In the genomic region with DNA sequence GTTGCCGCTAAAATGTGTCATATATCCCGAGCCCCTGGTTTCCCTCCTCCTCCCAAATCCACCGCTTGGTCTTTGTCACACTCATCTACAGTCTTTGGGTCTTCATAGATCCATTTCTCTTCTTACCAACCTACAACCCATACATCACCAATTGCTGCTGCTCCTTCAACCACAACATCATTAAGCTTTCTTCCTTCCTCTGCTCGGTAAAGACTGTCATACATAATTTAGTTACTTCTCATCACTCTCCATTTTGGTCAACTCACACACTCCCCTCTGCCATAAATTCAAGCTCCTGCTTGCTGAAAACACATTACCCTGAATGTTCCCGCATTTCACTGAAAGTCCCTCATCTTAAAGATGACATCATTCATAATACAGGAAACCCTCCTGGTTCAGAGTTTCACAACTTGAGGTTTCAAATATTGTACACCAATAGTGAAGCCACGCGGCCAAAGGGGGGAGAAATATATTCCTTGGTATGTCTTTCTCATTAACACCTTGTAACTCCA, we compare ENCODE assay signal across 1 cellular context.
A peak's percentile ranks its signal among the peaks of the same experiment; 100 is the strongest.
TF ChIP-seq lines count a peak whose summit lies in the region.

No MANE protein-coding gene starts in this region.

TF ChIP-seq in GM12878, 131 proteins besides CTCF, POLR2A, EP300 and RAD21 (continued from another document and continues in another):
- TF ChIP-seq, protein P1, sequence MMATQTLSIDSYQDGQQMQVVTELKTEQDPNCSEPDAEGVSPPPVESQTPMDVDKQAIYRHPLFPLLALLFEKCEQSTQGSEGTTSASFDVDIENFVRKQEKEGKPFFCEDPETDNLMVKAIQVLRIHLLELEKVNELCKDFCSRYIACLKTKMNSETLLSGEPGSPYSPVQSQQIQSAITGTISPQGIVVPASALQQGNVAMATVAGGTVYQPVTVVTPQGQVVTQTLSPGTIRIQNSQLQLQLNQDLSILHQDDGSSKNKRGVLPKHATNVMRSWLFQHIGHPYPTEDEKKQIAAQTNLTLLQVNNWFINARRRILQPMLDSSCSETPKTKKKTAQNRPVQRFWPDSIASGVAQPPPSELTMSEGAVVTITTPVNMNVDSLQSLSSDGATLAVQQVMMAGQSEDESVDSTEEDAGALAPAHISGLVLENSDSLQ (IDR thresholded peaks at IDR 0.05), result no peak
- no peak for TF ChIP-seq MEF2B (IDR thresholded peaks at IDR 0.05; ENCODE audit: partially characterized antibody, poor library complexity, severe bottlenecking)
- no peak for TF ChIP-seq FOXK2 (IDR thresholded peaks at IDR 0.05)
- TF ChIP-seq, protein P2, sequence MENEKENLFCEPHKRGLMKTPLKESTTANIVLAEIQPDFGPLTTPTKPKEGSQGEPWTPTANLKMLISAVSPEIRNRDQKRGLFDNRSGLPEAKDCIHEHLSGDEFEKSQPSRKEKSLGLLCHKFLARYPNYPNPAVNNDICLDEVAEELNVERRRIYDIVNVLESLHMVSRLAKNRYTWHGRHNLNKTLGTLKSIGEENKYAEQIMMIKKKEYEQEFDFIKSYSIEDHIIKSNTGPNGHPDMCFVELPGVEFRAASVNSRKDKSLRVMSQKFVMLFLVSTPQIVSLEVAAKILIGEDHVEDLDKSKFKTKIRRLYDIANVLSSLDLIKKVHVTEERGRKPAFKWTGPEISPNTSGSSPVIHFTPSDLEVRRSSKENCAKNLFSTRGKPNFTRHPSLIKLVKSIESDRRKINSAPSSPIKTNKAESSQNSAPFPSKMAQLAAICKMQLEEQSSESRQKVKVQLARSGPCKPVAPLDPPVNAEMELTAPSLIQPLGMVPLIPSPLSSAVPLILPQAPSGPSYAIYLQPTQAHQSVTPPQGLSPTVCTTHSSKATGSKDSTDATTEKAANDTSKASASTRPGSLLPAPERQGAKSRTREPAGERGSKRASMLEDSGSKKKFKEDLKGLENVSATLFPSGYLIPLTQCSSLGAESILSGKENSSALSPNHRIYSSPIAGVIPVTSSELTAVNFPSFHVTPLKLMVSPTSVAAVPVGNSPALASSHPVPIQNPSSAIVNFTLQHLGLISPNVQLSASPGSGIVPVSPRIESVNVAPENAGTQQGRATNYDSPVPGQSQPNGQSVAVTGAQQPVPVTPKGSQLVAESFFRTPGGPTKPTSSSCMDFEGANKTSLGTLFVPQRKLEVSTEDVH (IDR thresholded peaks at IDR 0.05; ENCODE audit: low read depth, partially characterized antibody), result no peak
- no peak for TF ChIP-seq HDAC2 (IDR thresholded peaks at IDR 0.05)
- TF ChIP-seq RCOR1 (conservative IDR thresholded peaks at IDR 0.05; ENCODE audit: low read depth, low read length), result no peak
- TF ChIP-seq NFIC (IDR thresholded peaks at IDR 0.05; ENCODE audit: low read depth, low read length), result peak; percentile 67; the same call in 1 of the 2 replicates
- peak; percentile 75; the same call in 1 of the 2 replicates for TF ChIP-seq NBN (IDR thresholded peaks at IDR 0.05)
- 0 out of 4 replicates have a peak, but pooled peaks of 1 of the 2 experiments have one; percentile 32 for TF ChIP-seq CEBPB (IDR thresholded peaks at IDR 0.05; ENCODE audit: borderline replicate concordance in 1 of 2, low read depth in 2 of 2, low read length in 2 of 2)
- peak; percentile 99 for TF ChIP-seq ATF7 (IDR thresholded peaks at IDR 0.05; ENCODE audit: low read depth)
- TF ChIP-seq, protein P3, sequence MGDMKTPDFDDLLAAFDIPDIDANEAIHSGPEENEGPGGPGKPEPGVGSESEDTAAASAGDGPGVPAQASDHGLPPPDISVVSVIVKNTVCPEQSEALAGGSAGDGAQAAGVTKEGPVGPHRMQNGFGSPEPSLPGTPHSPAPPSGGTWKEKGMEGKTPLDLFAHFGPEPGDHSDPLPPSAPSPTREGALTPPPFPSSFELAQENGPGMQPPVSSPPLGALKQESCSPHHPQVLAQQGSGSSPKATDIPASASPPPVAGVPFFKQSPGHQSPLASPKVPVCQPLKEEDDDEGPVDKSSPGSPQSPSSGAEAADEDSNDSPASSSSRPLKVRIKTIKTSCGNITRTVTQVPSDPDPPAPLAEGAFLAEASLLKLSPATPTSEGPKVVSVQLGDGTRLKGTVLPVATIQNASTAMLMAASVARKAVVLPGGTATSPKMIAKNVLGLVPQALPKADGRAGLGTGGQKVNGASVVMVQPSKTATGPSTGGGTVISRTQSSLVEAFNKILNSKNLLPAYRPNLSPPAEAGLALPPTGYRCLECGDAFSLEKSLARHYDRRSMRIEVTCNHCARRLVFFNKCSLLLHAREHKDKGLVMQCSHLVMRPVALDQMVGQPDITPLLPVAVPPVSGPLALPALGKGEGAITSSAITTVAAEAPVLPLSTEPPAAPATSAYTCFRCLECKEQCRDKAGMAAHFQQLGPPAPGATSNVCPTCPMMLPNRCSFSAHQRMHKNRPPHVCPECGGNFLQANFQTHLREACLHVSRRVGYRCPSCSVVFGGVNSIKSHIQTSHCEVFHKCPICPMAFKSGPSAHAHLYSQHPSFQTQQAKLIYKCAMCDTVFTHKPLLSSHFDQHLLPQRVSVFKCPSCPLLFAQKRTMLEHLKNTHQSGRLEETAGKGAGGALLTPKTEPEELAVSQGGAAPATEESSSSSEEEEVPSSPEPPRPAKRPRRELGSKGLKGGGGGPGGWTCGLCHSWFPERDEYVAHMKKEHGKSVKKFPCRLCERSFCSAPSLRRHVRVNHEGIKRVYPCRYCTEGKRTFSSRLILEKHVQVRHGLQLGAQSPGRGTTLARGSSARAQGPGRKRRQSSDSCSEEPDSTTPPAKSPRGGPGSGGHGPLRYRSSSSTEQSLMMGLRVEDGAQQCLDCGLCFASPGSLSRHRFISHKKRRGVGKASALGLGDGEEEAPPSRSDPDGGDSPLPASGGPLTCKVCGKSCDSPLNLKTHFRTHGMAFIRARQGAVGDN (IDR thresholded peaks at IDR 0.05), result peak; percentile 78; the same call in 1 of the 2 replicates
- TF ChIP-seq SUZ12 (IDR thresholded peaks at IDR 0.05; ENCODE audit: unreplicated experiment), result no peak
- no peak for TF ChIP-seq KAT2A (conservative IDR thresholded peaks at IDR 0.05; ENCODE audit: control insufficient read depth, low read depth, low read length)
- TF ChIP-seq PML (IDR thresholded peaks at IDR 0.05; ENCODE audit: low read length), result no peak
- peak; percentile 20 for TF ChIP-seq KLF5 (IDR thresholded peaks at IDR 0.05; ENCODE audit: partially characterized antibody)
- TF ChIP-seq MTA2 (IDR thresholded peaks at IDR 0.05; ENCODE audit: low read depth), result peak; percentile 84
- TF ChIP-seq, protein P4, sequence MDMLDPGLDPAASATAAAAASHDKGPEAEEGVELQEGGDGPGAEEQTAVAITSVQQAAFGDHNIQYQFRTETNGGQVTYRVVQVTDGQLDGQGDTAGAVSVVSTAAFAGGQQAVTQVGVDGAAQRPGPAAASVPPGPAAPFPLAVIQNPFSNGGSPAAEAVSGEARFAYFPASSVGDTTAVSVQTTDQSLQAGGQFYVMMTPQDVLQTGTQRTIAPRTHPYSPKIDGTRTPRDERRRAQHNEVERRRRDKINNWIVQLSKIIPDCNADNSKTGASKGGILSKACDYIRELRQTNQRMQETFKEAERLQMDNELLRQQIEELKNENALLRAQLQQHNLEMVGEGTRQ (IDR thresholded peaks at IDR 0.05; ENCODE audit: borderline replicate concordance, low read depth, low read length), result no peak
- TF ChIP-seq, protein P5, sequence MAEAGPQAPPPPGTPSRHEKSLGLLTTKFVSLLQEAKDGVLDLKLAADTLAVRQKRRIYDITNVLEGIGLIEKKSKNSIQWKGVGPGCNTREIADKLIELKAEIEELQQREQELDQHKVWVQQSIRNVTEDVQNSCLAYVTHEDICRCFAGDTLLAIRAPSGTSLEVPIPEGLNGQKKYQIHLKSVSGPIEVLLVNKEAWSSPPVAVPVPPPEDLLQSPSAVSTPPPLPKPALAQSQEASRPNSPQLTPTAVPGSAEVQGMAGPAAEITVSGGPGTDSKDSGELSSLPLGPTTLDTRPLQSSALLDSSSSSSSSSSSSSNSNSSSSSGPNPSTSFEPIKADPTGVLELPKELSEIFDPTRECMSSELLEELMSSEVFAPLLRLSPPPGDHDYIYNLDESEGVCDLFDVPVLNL (IDR thresholded peaks at IDR 0.05; ENCODE audit: low read depth, low read length), result no peak
- no peak for TF ChIP-seq STAT3 (IDR thresholded peaks at IDR 0.05; ENCODE audit: low read depth, low read length)
- TF ChIP-seq POU2F2 (IDR thresholded peaks at IDR 0.05; ENCODE audit: borderline replicate concordance, low read depth, low read length), result no peak
- no peak for TF ChIP-seq NRF1 (conservative IDR thresholded peaks at IDR 0.05; ENCODE audit: low read depth, low read length)
- TF ChIP-seq, protein P6, sequence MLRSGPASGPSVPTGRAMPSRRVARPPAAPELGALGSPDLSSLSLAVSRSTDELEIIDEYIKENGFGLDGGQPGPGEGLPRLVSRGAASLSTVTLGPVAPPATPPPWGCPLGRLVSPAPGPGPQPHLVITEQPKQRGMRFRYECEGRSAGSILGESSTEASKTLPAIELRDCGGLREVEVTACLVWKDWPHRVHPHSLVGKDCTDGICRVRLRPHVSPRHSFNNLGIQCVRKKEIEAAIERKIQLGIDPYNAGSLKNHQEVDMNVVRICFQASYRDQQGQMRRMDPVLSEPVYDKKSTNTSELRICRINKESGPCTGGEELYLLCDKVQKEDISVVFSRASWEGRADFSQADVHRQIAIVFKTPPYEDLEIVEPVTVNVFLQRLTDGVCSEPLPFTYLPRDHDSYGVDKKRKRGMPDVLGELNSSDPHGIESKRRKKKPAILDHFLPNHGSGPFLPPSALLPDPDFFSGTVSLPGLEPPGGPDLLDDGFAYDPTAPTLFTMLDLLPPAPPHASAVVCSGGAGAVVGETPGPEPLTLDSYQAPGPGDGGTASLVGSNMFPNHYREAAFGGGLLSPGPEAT (IDR thresholded peaks at IDR 0.05; ENCODE audit: low read depth), result 0 out of 2 replicates have a peak, but pooled peaks have one; percentile 50
- TF ChIP-seq CBX5 (IDR thresholded peaks at IDR 0.05; ENCODE audit: low read depth), result no peak
- no peak for TF ChIP-seq MEF2A (IDR thresholded peaks at IDR 0.05; ENCODE audit: insufficient read depth, low read depth, low read length)
- no peak for TF ChIP-seq CHD2 (IDR thresholded peaks at IDR 0.05; ENCODE audit: borderline replicate concordance, low read depth, low read length)
- TF ChIP-seq TAF1 (IDR thresholded peaks at IDR 0.05; ENCODE audit: borderline replicate concordance, low read depth, low read length), result no peak
- no peak for TF ChIP-seq TBL1XR1 (IDR thresholded peaks at IDR 0.05; ENCODE audit: low read depth, low read length)
- TF ChIP-seq ETV6 (conservative IDR thresholded peaks at IDR 0.05 in 1 of 2, IDR thresholded peaks at IDR 0.05 in 1 of 2; ENCODE audit: borderline replicate concordance in 1 of 2, low read depth in 1 of 2), result peak in 1 of 2 experiments; percentile 55; a peak in 1 of 4 replicates
- TF ChIP-seq POLR2AphosphoS2 (IDR thresholded peaks at IDR 0.05; ENCODE audit: low read depth, low read length), result no peak
- TF ChIP-seq POLR2AphosphoS5 (IDR thresholded peaks at IDR 0.05; ENCODE audit: low read length), result no peak
- TF ChIP-seq SUPT20H (IDR thresholded peaks at IDR 0.05; ENCODE audit: borderline replicate concordance, control insufficient read depth, low read depth, low read length), result no peak
- no peak for TF ChIP-seq IRF4 (IDR thresholded peaks at IDR 0.05; ENCODE audit: low read depth, low read length)
- TF ChIP-seq BRCA1 (IDR thresholded peaks at IDR 0.05; ENCODE audit: low read depth, low read length), result no peak
- TF ChIP-seq LARP7 (IDR thresholded peaks at IDR 0.05), result no peak
- TF ChIP-seq, protein P7, sequence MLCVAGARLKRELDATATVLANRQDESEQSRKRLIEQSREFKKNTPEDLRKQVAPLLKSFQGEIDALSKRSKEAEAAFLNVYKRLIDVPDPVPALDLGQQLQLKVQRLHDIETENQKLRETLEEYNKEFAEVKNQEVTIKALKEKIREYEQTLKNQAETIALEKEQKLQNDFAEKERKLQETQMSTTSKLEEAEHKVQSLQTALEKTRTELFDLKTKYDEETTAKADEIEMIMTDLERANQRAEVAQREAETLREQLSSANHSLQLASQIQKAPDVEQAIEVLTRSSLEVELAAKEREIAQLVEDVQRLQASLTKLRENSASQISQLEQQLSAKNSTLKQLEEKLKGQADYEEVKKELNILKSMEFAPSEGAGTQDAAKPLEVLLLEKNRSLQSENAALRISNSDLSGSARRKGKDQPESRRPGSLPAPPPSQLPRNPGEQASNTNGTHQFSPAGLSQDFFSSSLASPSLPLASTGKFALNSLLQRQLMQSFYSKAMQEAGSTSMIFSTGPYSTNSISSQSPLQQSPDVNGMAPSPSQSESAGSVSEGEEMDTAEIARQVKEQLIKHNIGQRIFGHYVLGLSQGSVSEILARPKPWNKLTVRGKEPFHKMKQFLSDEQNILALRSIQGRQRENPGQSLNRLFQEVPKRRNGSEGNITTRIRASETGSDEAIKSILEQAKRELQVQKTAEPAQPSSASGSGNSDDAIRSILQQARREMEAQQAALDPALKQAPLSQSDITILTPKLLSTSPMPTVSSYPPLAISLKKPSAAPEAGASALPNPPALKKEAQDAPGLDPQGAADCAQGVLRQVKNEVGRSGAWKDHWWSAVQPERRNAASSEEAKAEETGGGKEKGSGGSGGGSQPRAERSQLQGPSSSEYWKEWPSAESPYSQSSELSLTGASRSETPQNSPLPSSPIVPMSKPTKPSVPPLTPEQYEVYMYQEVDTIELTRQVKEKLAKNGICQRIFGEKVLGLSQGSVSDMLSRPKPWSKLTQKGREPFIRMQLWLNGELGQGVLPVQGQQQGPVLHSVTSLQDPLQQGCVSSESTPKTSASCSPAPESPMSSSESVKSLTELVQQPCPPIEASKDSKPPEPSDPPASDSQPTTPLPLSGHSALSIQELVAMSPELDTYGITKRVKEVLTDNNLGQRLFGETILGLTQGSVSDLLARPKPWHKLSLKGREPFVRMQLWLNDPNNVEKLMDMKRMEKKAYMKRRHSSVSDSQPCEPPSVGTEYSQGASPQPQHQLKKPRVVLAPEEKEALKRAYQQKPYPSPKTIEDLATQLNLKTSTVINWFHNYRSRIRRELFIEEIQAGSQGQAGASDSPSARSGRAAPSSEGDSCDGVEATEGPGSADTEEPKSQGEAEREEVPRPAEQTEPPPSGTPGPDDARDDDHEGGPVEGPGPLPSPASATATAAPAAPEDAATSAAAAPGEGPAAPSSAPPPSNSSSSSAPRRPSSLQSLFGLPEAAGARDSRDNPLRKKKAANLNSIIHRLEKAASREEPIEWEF (IDR thresholded peaks at IDR 0.05; ENCODE audit: insufficient replicate concordance, low read depth, low read length), result no peak
- TF ChIP-seq MYC (IDR thresholded peaks at IDR 0.05; ENCODE audit: insufficient read depth, insufficient read length, insufficient replicate concordance, low read length, severe bottlenecking), result no peak
- TF ChIP-seq SMAD1 (IDR thresholded peaks at IDR 0.05; ENCODE audit: low read depth, partially characterized antibody), result no peak
- no peak for TF ChIP-seq SREBF1 (IDR thresholded peaks at IDR 0.05; ENCODE audit: low read length)
- TF ChIP-seq, protein P8, sequence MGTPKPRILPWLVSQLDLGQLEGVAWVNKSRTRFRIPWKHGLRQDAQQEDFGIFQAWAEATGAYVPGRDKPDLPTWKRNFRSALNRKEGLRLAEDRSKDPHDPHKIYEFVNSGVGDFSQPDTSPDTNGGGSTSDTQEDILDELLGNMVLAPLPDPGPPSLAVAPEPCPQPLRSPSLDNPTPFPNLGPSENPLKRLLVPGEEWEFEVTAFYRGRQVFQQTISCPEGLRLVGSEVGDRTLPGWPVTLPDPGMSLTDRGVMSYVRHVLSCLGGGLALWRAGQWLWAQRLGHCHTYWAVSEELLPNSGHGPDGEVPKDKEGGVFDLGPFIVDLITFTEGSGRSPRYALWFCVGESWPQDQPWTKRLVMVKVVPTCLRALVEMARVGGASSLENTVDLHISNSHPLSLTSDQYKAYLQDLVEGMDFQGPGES (IDR thresholded peaks at IDR 0.05), result no peak
- TF ChIP-seq GABPA (IDR thresholded peaks at IDR 0.05; ENCODE audit: low read depth), result no peak
- no peak for TF ChIP-seq PAX5 (IDR thresholded peaks at IDR 0.05; ENCODE audit: borderline replicate concordance, low read depth, low read length)
